In the genomic region with DNA sequence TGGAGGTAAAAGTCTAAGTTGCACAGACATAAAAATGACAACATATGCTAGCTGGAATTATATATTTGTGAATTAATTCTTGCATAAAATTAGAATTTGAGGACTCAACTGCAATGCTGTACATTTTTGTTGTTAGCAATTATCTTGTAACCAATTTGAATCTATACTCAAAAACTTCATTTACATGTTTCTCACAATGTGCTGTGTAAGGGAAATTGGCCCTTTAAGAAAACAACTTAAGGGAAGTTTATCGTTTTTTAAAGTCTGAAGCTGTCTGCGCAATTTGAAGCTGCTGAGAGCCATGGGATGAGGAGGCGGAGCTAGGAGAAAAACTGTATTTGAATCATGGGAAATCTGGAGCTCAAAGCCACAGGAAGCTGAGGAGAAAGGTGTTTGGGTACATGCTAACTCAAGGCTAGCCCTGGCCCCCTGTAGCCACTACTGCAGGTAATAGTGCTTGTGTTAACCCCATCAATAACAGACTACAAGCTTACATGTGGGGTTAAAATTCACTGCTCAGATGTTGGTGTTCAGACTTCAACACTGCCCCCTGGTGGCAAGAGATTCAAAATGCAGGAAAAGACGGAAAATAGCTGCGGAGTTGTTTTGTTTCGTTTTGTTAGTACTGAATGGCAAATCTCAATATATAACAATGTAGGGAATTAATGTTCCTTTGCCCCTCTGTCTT, we compare ENCODE assay signal across 9 cellular contexts.
A peak's percentile ranks its signal among the peaks of the same experiment; 100 is the strongest.
DNase-seq lines count a peak whose midpoint lies in the region; ATAC-seq and TF ChIP-seq lines count a peak whose summit lies in the region.
"Had no signal": no experiment of that assay in that cellular context is flagged by ENCODE, and none has a peak within 500 bp of the region (broad histone marks: within the 10 kb centered on the region; RNA-seq: fewer than 3 reads in every experiment).

No MANE protein-coding gene starts in this region.

- H3K18ac ChIP-seq in trophoblast cell (ENCODE audit: low read length): no peak overlapping the region

- no peaks in the 10 kb centered on the region for H3K9me2 ChIP-seq in Karpas-422 (replicated peaks; ENCODE audit: insufficient read depth, low read length)

- H3K4ac ChIP-seq in trophoblast cell (ENCODE audit: low read depth, low read length): no peak overlapping the region

- H3K79me1 ChIP-seq in trophoblast cell (ENCODE audit: low read length): no peaks in the 10 kb centered on the region

- H4K20me1 ChIP-seq in Karpas-422 (ENCODE audit: insufficient read depth, low read depth, low read length) (no peaks in the 10 kb centered on the region), osteoblast (ENCODE audit: insufficient read depth, low read length) (no peaks in the 10 kb centered on the region)

- peaks cover 2% of the 10 kb centered on the region; the same call in 1 of the 2 replicates for H3K27me3 ChIP-seq in Karpas-422 (ENCODE audit: low read length)
- peaks cover 6% of the 10 kb centered on the region for H3K27me3 ChIP-seq in colonic mucosa
- no peaks in the 10 kb centered on the region for H3K27me3 ChIP-seq in osteoblast (ENCODE audit: insufficient read depth, low read length)
- H3K27me3 ChIP-seq in trophoblast cell (ENCODE audit: insufficient read depth, low read length): no peaks in the 10 kb centered on the region

- no peak overlapping the region for H2BK120ac ChIP-seq in trophoblast cell (ENCODE audit: insufficient read depth, low read length, poor library complexity)

- no peak overlapping the region for H2AK5ac ChIP-seq in trophoblast cell (ENCODE audit: low read length)

- H4K12ac ChIP-seq in trophoblast cell (ENCODE audit: low read depth, low read length): no peak overlapping the region

- H3K4me2 ChIP-seq in Karpas-422 (ENCODE audit: low read depth, low read length, poor library complexity, severe bottlenecking): no peak overlapping the region
- H3K4me2 ChIP-seq in osteoblast (ENCODE audit: insufficient read depth, low read length): no peak overlapping the region
- no peak overlapping the region for H3K4me2 ChIP-seq in trophoblast cell (ENCODE audit: low read length)

- H3K27ac ChIP-seq in Karpas-422 (ENCODE audit: low read length) (no peak overlapping the region), colonic mucosa (no peak overlapping the region), osteoblast (ENCODE audit: low read depth, low read length) (no peak overlapping the region), trophoblast cell (ENCODE audit: low read depth, low read length) (no peak overlapping the region)

- no peak for ATAC-seq in GM21717 (IDR thresholded peaks at IDR 0.05; ENCODE audit: unreplicated experiment)

- H3K4me3 ChIP-seq in Karpas-422 (ENCODE audit: low read length): no peak overlapping the region
- no peak overlapping the region for H3K4me3 ChIP-seq in colonic mucosa
- no peak overlapping the region for H3K4me3 ChIP-seq in osteoblast (ENCODE audit: insufficient read depth, low read length)
- no peak overlapping the region for H3K4me3 ChIP-seq in trophoblast cell (ENCODE audit: low read depth, low read length)

- H2BK5ac ChIP-seq in trophoblast cell (ENCODE audit: low read depth, low read length, poor library complexity): no peak overlapping the region

- H2AFZ ChIP-seq in Karpas-422 (ENCODE audit: low read length): no peak overlapping the region
- H2AFZ ChIP-seq in osteoblast (ENCODE audit: low read length): no peak overlapping the region
- H2AFZ ChIP-seq in trophoblast cell (ENCODE audit: insufficient read depth, low read length, poor library complexity): no peak overlapping the region

- no CpG with 5 or more reads among the region's 6 CpGs for WGBS in trophoblast cell (ENCODE audit: extremely low coverage, insufficient coverage, insufficient read length)

- peaks cover 8% of the 10 kb centered on the region for H3K4me1 ChIP-seq in Karpas-422 (ENCODE audit: low read length)
- no peaks in the 10 kb centered on the region for H3K4me1 ChIP-seq in colonic mucosa
- H3K4me1 ChIP-seq in osteoblast (ENCODE audit: insufficient read depth, low read length): no peaks in the 10 kb centered on the region
- no peaks in the 10 kb centered on the region for H3K4me1 ChIP-seq in trophoblast cell (ENCODE audit: control insufficient read depth in 1 of 2, insufficient read depth in 2 of 2, low read length in 2 of 2)

- DNase-seq in GM10248 (ENCODE audit: extremely low spot score) (no peak), Karpas-422 (peak; percentile 64), colonic mucosa (no peak), osteoblast (ENCODE audit: insufficient read length, low spot score, missing footprints) (no peak), trophoblast cell (no peak), glomerular visceral epithelial cell (ENCODE audit: extremely low spot score) (no peak)
- DNase-seq: activated T-cell treated with anti-CD3 and anti-CD28 coated beads, Interleukin-2, amount 50 U/mL, for 1 hour; SHP77 treated with DMSO at 0.1 percent for 48 hours had no signal

- intact Hi-C loops in colonic mucosa (cut with DNase I): no loop called here

- H4K91ac ChIP-seq in trophoblast cell (ENCODE audit: low read depth, low read length): no peak overlapping the region

- H3K14ac ChIP-seq in trophoblast cell (ENCODE audit: low read length): no peak overlapping the region

- CTCF ChIA-PET in GM10248 (lab: Yijun Ruan, JAX): interaction anchor here (1.0 kb wide), 1 partner anchor 13 kb away, joined by 3 read pairs; no protein-coding TSS in a partner anchor

- TF ChIP-seq CTCF in GM10248 (IDR thresholded peaks at IDR 0.05; ENCODE audit: control extremely low read depth, extremely low read depth, low read depth, missing control alignments): peak; percentile 16
- peak; percentile 36 for TF ChIP-seq CTCF in colonic mucosa (IDR thresholded peaks at IDR 0.05)
- peak; percentile 9 for TF ChIP-seq CTCF in osteoblast (IDR thresholded peaks at IDR 0.05; ENCODE audit: extremely low read depth, low read depth, low read length)

- H3K23ac ChIP-seq in trophoblast cell (ENCODE audit: low read length): no peak overlapping the region

- no peaks in the 10 kb centered on the region; the same call in 1 of the 2 replicates for H3K36me3 ChIP-seq in Karpas-422 (ENCODE audit: insufficient read depth, low read length)
- H3K36me3 ChIP-seq in colonic mucosa: no peaks in the 10 kb centered on the region
- no peaks in the 10 kb centered on the region for H3K36me3 ChIP-seq in osteoblast (ENCODE audit: insufficient read depth, low read length)
- H3K36me3 ChIP-seq in trophoblast cell (ENCODE audit: control insufficient read depth in 1 of 2, insufficient read depth in 2 of 2, low read length in 2 of 2): no peaks in the 10 kb centered on the region

- H4K8ac ChIP-seq in trophoblast cell (ENCODE audit: low read depth, low read length): no peak overlapping the region

- no peaks in the 10 kb centered on the region for H3K79me2 ChIP-seq in Karpas-422 (ENCODE audit: low read length)
- H3K79me2 ChIP-seq in osteoblast (ENCODE audit: insufficient read depth, low read length): no peaks in the 10 kb centered on the region
- H3K79me2 ChIP-seq in trophoblast cell (ENCODE audit: control insufficient read depth, insufficient read depth, low read length, poor library complexity): no peaks in the 10 kb centered on the region

- no peak overlapping the region for H3K9ac ChIP-seq in Karpas-422 (ENCODE audit: low read length)
- no peak overlapping the region for H3K9ac ChIP-seq in colonic mucosa (ENCODE audit: low read depth in 2 of 2, low read length in 2 of 2)
- no peak overlapping the region for H3K9ac ChIP-seq in trophoblast cell (ENCODE audit: low read length)

- peaks cover 18% of the 10 kb centered on the region for H3K9me3 ChIP-seq in Karpas-422 (ENCODE audit: low read length)
- H3K9me3 ChIP-seq in colonic mucosa: no peaks in the 10 kb centered on the region
- H3K9me3 ChIP-seq in osteoblast (ENCODE audit: low read depth, low read length): no peaks in the 10 kb centered on the region
- peaks cover 9% of the 10 kb centered on the region for H3K9me3 ChIP-seq in trophoblast cell (ENCODE audit: insufficient read depth, low read depth, low read length)

- POLR2A ChIA-PET in GM10248 (lab: Yijun Ruan, JAX): no interaction called here

- H2BK12ac ChIP-seq in trophoblast cell (ENCODE audit: low read length): no peak overlapping the region
